Comparison of ENCODE assay signal across 8 cellular contexts in the genomic region with DNA sequence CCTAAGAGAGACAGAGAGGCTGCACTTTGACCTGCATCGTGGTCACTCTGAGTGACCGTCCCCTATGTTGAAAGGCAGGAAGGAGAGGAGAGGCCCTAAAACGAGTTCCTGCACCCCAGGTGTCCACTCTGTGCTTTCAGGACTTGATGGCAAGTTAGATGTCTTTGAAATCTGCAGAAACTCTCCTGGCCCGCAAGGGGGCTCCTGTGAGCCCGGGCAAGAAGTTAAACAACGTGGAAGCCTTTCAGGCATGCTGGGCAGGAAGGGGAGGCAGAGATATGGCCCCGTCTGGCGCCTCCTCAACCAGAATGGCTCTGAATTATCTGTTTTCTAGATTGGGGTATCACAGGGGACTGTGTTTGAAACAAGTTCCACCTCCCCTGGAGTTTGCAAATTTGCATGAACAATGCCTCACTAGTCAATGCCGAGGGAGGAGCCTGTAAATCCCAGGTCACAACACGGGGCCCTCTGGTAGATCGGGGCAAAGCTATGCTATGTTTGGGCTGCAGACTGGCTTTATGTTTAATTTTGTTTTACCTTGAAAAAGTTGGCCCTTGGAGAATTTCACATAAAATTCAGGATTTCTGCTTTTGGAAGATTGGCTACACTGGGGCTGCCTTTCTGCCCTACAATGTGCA. TPM values are rescaled to one million over a fixed set of nuclear protein-coding genes. Genes with fewer than 3 reads are reported as not detected.
DNase-seq lines count a peak whose midpoint lies in the region; ATAC-seq, FAIRE-seq and TF ChIP-seq lines count a peak whose summit lies in the region.

No MANE protein-coding gene starts in this region.

- TF ChIP-seq EP300 in K562 (IDR thresholded peaks at IDR 0.05; ENCODE audit: low read length) = no peak

- no peak for TF ChIP-seq POLR2A in K562 (conservative IDR thresholded peaks at IDR 0.05)

- no TSS peak for BruUV-seq in K562 (replicated peaks; lab: Mats Ljungman, UMichigan)

- peak; percentile 93 for ATAC-seq in K562
- no peak for ATAC-seq in HG03159 (IDR thresholded peaks at IDR 0.05; ENCODE audit: unreplicated experiment)

- 7% methylated on average over 11 of the region's 11 CpGs for WGBS in K562 (ENCODE audit: insufficient coverage, low coverage, missing lambda C conversion rate)

- intact Hi-C loops in K562 (cut with micrococcal nuclease) = loop anchor here (1.0 to 2.0 kb wide), 2 partner anchors 67 to 125 kb away; no protein-coding TSS in a partner anchor

- peak; percentile 36 to 68; a peak in 3 of 4 replicates for TF ChIP-seq RAD21 in K562 (CRISPR knock-in tag; conservative IDR thresholded peaks at IDR 0.05 in 1 of 2, IDR thresholded peaks at IDR 0.05 in 1 of 2)

- H3K4me2 ChIP-seq in K562 (ENCODE audit: insufficient read depth, low read length) = no peak overlapping the region

- no peaks in the 10 kb centered on the region for H3K9me1 ChIP-seq in K562 (ENCODE audit: control insufficient read depth, insufficient read depth, low read length)

- POLR2A ChIA-PET in K562 (lab: Yijun Ruan, JAX) = interaction anchor here (0.6 to 0.8 kb wide), 3 partner anchors 8 to 575 kb away, joined by 3 read pairs; no protein-coding TSS in a partner anchor

- DNase-seq in activated CD4-positive, alpha-beta T cell treated with anti-CD3 and anti-CD28 coated beads, Interleukin-2, amount 50 U/mL, for 48 hours = peak; percentile 6 to 18
- no peak for DNase-seq in activated CD4-positive, alpha-beta T cell treated with anti-CD3 and anti-CD28 coated beads, Interleukin-2, amount 50 U/mL, for 4 hours
- peak; percentile 80 for DNase-seq in NAMALWA (ENCODE audit: low spot score)
- peak; percentile 54 to 68 (median 62) for DNase-seq in K562 (ENCODE audit: extremely low read depth in 1 of 4, low spot score in 3 of 4)
- DNase-seq in lung microvascular endothelial cell (ENCODE audit: low read depth in 2 of 2) = peak; percentile 12 to 20
- no peak for DNase-seq in effector memory CD4-positive, alpha-beta T cell
- no peak for DNase-seq in NCI-H510A treated with DMSO at 0.1 percent for 48 hours (lab: John Stamatoyannopoulos, UW)

- H4K20me1 ChIP-seq in K562 (replicated peaks; ENCODE audit: control insufficient read depth, insufficient read depth, low read length) = no peaks in the 10 kb centered on the region

- H3K4me1 ChIP-seq in K562 (replicated peaks in 1 of 2; ENCODE audit: control insufficient read depth in 2 of 2, insufficient read depth in 2 of 2, low read length in 2 of 2) = no peaks in the 10 kb centered on the region; a peak in 1 of 5 replicates
- no peaks in the 10 kb centered on the region for H3K4me1 ChIP-seq in effector memory CD4-positive, alpha-beta T cell (ENCODE audit: control insufficient read depth, insufficient read depth, low read length, poor library complexity, severe bottlenecking)

- H3K79me2 ChIP-seq in K562 (ENCODE audit: control insufficient read depth, insufficient read depth, low read length) = no peaks in the 10 kb centered on the region

- peak; percentile 73 for FAIRE-seq in K562 (lab: Jason Lieb, UNC)

- TF ChIP-seq CTCF in K562 (IDR thresholded peaks at IDR 0.05 in 2 of 3, conservative IDR thresholded peaks at IDR 0.05 in 1 of 3; ENCODE audit: insufficient read depth in 2 of 3, low read depth in 1 of 3, low read length in 3 of 3) = peak; percentile 86 to 88 (median 88)

- H2AFZ ChIP-seq in K562 (ENCODE audit: low read depth, low read length) = peak overlapping the region; percentile 79

- H3K9me3 ChIP-seq in K562 (replicated peaks; ENCODE audit: control insufficient read depth, insufficient read depth, low read depth, low read length) = no peaks in the 10 kb centered on the region
- no peaks in the 10 kb centered on the region for H3K9me3 ChIP-seq in effector memory CD4-positive, alpha-beta T cell (ENCODE audit: control insufficient read depth, low read length)

- H3K27ac ChIP-seq in K562 (ENCODE audit: extremely low read depth, low read depth, low read length) = no peak overlapping the region
- no peak overlapping the region for H3K27ac ChIP-seq in effector memory CD4-positive, alpha-beta T cell (ENCODE audit: insufficient read depth, low read length, poor library complexity, severe bottlenecking)

- CTCF ChIA-PET in K562 (lab: Yijun Ruan, JAX; ENCODE audit: low intra/inter-chr PET ratio) = interaction anchor here (0.6 to 0.9 kb wide), 2 partner anchors 125 to 400 kb away, joined by 3 to 5 read pairs; no protein-coding TSS in a partner anchor

- H3K4me3 ChIP-seq in K562 = no peak overlapping the region
- H3K4me3 ChIP-seq in effector memory CD4-positive, alpha-beta T cell (ENCODE audit: insufficient read depth, low read depth, low read length, poor library complexity, severe bottlenecking) = no peak overlapping the region

- H3K9ac ChIP-seq in K562 (ENCODE audit: insufficient read depth in 1 of 2, low read depth in 2 of 2, low read length in 2 of 2) = no peak overlapping the region

- in situ Hi-C loops in K562 (cut with MboI) = no loop called here

- H3K36me3 ChIP-seq in K562 (ENCODE audit: control insufficient read depth, insufficient read depth, low read length) = no peaks in the 10 kb centered on the region
- no peaks in the 10 kb centered on the region for H3K36me3 ChIP-seq in effector memory CD4-positive, alpha-beta T cell (ENCODE audit: control insufficient read depth, insufficient read depth, low read length)

- H3K27me3 ChIP-seq in K562 (ENCODE audit: control insufficient read depth in 2 of 2, insufficient read depth in 2 of 2, low read length in 2 of 2) = peaks cover 18 to 49% of the 10 kb centered on the region in 2 experiments
- no peaks in the 10 kb centered on the region for H3K27me3 ChIP-seq in effector memory CD4-positive, alpha-beta T cell (replicated peaks; ENCODE audit: control insufficient read depth, insufficient read depth, low read length, poor library complexity, severe bottlenecking)

TF ChIP-seq in K562, 482 proteins besides CTCF, POLR2A, EP300 and RAD21 (continues in another document):
- TF ChIP-seq ZNF282 (CRISPR knock-in tag; IDR thresholded peaks at IDR 0.05) = no peak
- 0 out of 2 replicates have a peak, but pooled peaks have one; percentile 56 for TF ChIP-seq XRCC5 (IDR thresholded peaks at IDR 0.05; ENCODE audit: low read depth, low read length)
- TF ChIP-seq NFIX (CRISPR knock-in tag; IDR thresholded peaks at IDR 0.05; ENCODE audit: low read depth) = no peak
- no peak for TF ChIP-seq NELFE (IDR thresholded peaks at IDR 0.05; ENCODE audit: insufficient read depth, insufficient read length)
- no peak for TF ChIP-seq LCOR (CRISPR knock-in tag; IDR thresholded peaks at IDR 0.05)
- TF ChIP-seq ARHGAP35 (IDR thresholded peaks at IDR 0.05; ENCODE audit: partially characterized antibody) = no peak
- TF ChIP-seq, protein P1, sequence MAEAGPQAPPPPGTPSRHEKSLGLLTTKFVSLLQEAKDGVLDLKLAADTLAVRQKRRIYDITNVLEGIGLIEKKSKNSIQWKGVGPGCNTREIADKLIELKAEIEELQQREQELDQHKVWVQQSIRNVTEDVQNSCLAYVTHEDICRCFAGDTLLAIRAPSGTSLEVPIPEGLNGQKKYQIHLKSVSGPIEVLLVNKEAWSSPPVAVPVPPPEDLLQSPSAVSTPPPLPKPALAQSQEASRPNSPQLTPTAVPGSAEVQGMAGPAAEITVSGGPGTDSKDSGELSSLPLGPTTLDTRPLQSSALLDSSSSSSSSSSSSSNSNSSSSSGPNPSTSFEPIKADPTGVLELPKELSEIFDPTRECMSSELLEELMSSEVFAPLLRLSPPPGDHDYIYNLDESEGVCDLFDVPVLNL (CRISPR knock-in tag; IDR thresholded peaks at IDR 0.05; ENCODE audit: low read depth) = no peak
- TF ChIP-seq POLR3G (IDR thresholded peaks at IDR 0.05; ENCODE audit: extremely low read depth, insufficient read length, insufficient replicate concordance) = no peak
- no peak for TF ChIP-seq SLC30A9 (CRISPR knock-in tag; IDR thresholded peaks at IDR 0.05)
- TF ChIP-seq, protein P2, sequence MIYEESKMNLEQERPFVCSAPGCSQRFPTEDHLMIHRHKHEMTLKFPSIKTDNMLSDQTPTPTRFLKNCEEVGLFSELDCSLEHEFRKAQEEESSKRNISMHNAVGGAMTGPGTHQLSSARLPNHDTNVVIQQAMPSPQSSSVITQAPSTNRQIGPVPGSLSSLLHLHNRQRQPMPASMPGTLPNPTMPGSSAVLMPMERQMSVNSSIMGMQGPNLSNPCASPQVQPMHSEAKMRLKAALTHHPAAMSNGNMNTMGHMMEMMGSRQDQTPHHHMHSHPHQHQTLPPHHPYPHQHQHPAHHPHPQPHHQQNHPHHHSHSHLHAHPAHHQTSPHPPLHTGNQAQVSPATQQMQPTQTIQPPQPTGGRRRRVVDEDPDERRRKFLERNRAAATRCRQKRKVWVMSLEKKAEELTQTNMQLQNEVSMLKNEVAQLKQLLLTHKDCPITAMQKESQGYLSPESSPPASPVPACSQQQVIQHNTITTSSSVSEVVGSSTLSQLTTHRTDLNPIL (CRISPR knock-in tag; IDR thresholded peaks at IDR 0.05) = no peak
- TF ChIP-seq MTF1 (CRISPR knock-in tag; IDR thresholded peaks at IDR 0.05; ENCODE audit: borderline replicate concordance) = no peak
- no peak for TF ChIP-seq NFE2 (IDR thresholded peaks at IDR 0.05; ENCODE audit: low read depth)
- no peak for TF ChIP-seq RAD51 (IDR thresholded peaks at IDR 0.05; ENCODE audit: borderline replicate concordance, low read depth)
- no peak for TF ChIP-seq CCNT2 (IDR thresholded peaks at IDR 0.05; ENCODE audit: borderline replicate concordance, extremely low read depth, insufficient read length, low read depth, low read length)

RNA-seq across cellular contexts. Expression of a gene that starts 9.8 kb away (rescaled TPM):
- not detected in 2 replicates for total RNA-seq in K562 (2011; cell fraction: chromatin; rRNA removed; ENCODE audit: low replicate concordance)
- total RNA-seq in K562 (2011; cell fraction: nucleolus; rRNA removed) = not detected in 2 replicates
- total RNA-seq in K562 (2011; cell fraction: nucleoplasm; rRNA removed) = not detected in 2 replicates
- not detected in 2 replicates for total RNA-seq in K562 (2014; rRNA removed)
- not detected in 2 replicates for total RNA-seq in K562 (2014; rRNA removed; fragmentation: Illumina TruSeq; extraction: Trizol)
- not detected in 2 replicates for total RNA-seq in K562 (2015; rRNA removed; fragmentation: Illumina TruSeq; extraction: Trizol)
- not detected in 2 replicates for total RNA-seq in K562 (2021)
- polyA plus RNA-seq in K562 (2011; rRNA removed) = not detected in 2 replicates
- polyA plus RNA-seq in K562 (2011; cell fraction: cytosol; rRNA removed) = not detected in 2 replicates
- not detected in 2 replicates for polyA plus RNA-seq in K562 (2011; cell fraction: nucleus; rRNA removed)
- polyA plus RNA-seq in K562 (2012) = 0.07 TPM in 2 replicates
- not detected in 2 replicates for polyA plus RNA-seq in K562 (2014; fragmentation: Illumina TruSeq; extraction: Trizol)
- under 1 TPM; 0.04 TPM for polyA plus RNA-seq in K562 (2014; fragmentation: Nextera tagmentation; extraction: Ambion mirVana)
- polyA plus RNA-seq in K562 (2014; rRNA removed) = not detected in 2 replicates
- not detected in 2 replicates for polyA minus RNA-seq in K562 (2011; rRNA and poly(A)+ RNA removed)
- polyA minus RNA-seq in K562 (2011; cell fraction: cytosol; rRNA and poly(A)+ RNA removed) = not detected in 2 replicates
- polyA minus RNA-seq in K562 (2011; cell fraction: nucleus; rRNA and poly(A)+ RNA removed) = not detected in 2 replicates
- total RNA-seq in lung microvascular endothelial cell = not detected in 2 replicates

Comparison
In these comparisons a context has a peak if more than half of its experiments do, and no peak if none do; other contexts are left out.
1. DNase-seq: peak in activated CD4-positive, alpha-beta T cell treated with anti-CD3 and anti-CD28 coated beads, Interleukin-2, amount 50 U/mL, for 48 hours (2 of 2), NAMALWA (single experiment), K562 (4 of 4) and lung microvascular endothelial cell (2 of 2); none in activated CD4-positive, alpha-beta T cell treated with anti-CD3 and anti-CD28 coated beads, Interleukin-2, amount 50 U/mL, for 4 hours (0 of 2), effector memory CD4-positive, alpha-beta T cell (0 of 3) and NCI-H510A treated with DMSO at 0.1 percent for 48 hours (single experiment).